In the genomic region with DNA sequence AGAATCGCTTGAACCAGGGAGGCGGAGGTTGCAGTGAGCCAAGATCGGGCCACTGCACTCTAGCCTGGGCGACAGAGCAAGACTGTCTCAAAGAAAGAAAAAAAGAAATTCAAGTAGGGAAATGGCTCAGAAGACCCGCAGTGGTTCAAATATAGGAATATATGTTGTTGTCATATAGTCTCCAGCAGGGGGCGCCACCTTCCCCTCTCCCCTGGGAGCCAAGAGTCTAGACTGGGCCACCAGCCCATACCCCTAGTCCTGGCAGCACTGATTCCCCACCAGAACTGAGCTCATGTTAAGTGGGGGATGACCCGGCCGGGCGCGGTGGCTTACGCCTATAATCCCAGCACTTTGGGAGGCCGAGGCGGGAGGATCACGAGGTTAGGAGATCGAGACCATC, we compare ENCODE assay signal across 8 cellular contexts. TPM values are rescaled to one million over a fixed set of nuclear protein-coding genes. Genes with fewer than 3 reads are reported as not detected.
DNase-seq lines count a peak whose midpoint lies in the region; ATAC-seq, FAIRE-seq and TF ChIP-seq lines count a peak whose summit lies in the region.
"Not testable (repeated sequence)": the region's sequence is repeated elsewhere in the genome, so short reads cannot be mapped to it uniquely, and the experiment has no call there.

No MANE protein-coding gene starts in this region.

- intact Hi-C loops in activated CD4-positive, alpha-beta memory T cell treated with anti-CD3 and anti-CD28 coated beads for 36 hours (cut with micrococcal nuclease) = loop anchor here (1.0 to 2.0 kb wide), 2 partner anchors 28 to 54 kb away; partner anchors contain the start of gene DHRS13
- intact Hi-C loops in GM12878 (cut with micrococcal nuclease; ENCODE audit: unreplicated experiment) = loop anchor here (1.0 kb wide), 1 partner anchor 55 kb away; the partner anchor contains the start of gene DHRS13
- intact Hi-C loops in heart left ventricle (cut with DNase I) = loop anchor here in 3 of 10 donors (10.0 kb wide), 2 partner anchors 46 to 84 kb away; partner anchors contain the start of gene FLOT2 (in 2 of the 3)
- intact Hi-C loops in posterior vena cava (cut with DNase I) = loop anchor here in 1 of 2 donors (10.0 kb wide), 1 partner anchor 84 kb away; no protein-coding TSS in a partner anchor

- peak overlapping the region in 1 of 4 donors; percentile 75 for H3K4me3 Mint-ChIP-seq in IgD-negative memory B cell
- H3K4me3 Mint-ChIP-seq in activated CD4-positive, alpha-beta memory T cell treated with anti-CD3 and anti-CD28 coated beads for 36 hours = not testable (repeated sequence)

- H3K4me2 ChIP-seq in GM12878 (ENCODE audit: control insufficient read depth, insufficient read depth) = not testable (repeated sequence)

- POLR2A ChIA-PET in RWPE1 (lab: Yijun Ruan, JAX; ENCODE audit: low non-redundant PET) = not testable (repeated sequence)
- POLR2A ChIA-PET in activated CD4-positive, alpha-beta memory T cell treated with anti-CD3 and anti-CD28 coated beads for 36 hours (lab: Charles Lee) = interaction anchor here (0.7 to 1.1 kb wide), 2 partner anchors 44 to 110 kb away, joined by 3 to 4 read pairs; no protein-coding TSS in a partner anchor
- POLR2A ChIA-PET in GM12878 (lab: Charles Lee) = interaction anchor here (1.3 kb wide), 1 partner anchor 9 kb away, joined by 3 read pairs; no protein-coding TSS in a partner anchor

- not testable (repeated sequence) for H3K4me1 Mint-ChIP-seq in IgD-negative memory B cell; activated CD4-positive, alpha-beta memory T cell treated with anti-CD3 and anti-CD28 coated beads for 36 hours (ENCODE audit: low read depth)

- not testable (repeated sequence) for H3K4me1 ChIP-seq in GM12878 (ENCODE audit: control insufficient read depth, insufficient read depth, low read length); heart left ventricle

- RAD21 ChIA-PET in GM12878 (lab: Charles Lee; ENCODE audit: unreplicated experiment) = interaction anchor here (0.7 to 3.3 kb wide), 7 partner anchors 48 to 122 kb away, joined by 3 to 16 read pairs (median 8); partner anchors contain the start of genes FLOT2 and TLCD1

- WGBS in GM12878 (ENCODE audit: insufficient coverage, insufficient replicate concordance, low lambda C conversion rate, missing lambda C conversion rate) = 76% methylated on average over 15 of the region's 15 CpGs
- 84 to 88% (median 87%) methylated on average over 15 of the region's 15 CpGs for WGBS in heart left ventricle, 4 donors

- peak; percentile 37 for TF ChIP-seq RAD21 in GM12878 (IDR thresholded peaks at IDR 0.05; ENCODE audit: insufficient read depth, low read depth, low read length)

- not testable (repeated sequence) for FAIRE-seq in GM12878 (lab: Jason Lieb, UNC)

- H3K27me3 Mint-ChIP-seq in IgD-negative memory B cell; activated CD4-positive, alpha-beta memory T cell treated with anti-CD3 and anti-CD28 coated beads for 36 hours: not testable (repeated sequence)

- H2AFZ ChIP-seq in GM12878 (ENCODE audit: control insufficient read depth, low read depth, low read length) = not testable (repeated sequence)

- not testable (repeated sequence) for H3K27me3 ChIP-seq in GM12878 (replicated peaks in 1 of 2; ENCODE audit: control insufficient read depth in 2 of 2, insufficient read depth in 2 of 2, low read length in 1 of 2); heart left ventricle

- not testable (repeated sequence) for BruUV-seq in GM12878 (replicated peaks; lab: Mats Ljungman, UMichigan)

- peak; percentile 39 for DNase-seq in DMS 273 (lab: John Stamatoyannopoulos, UW; ENCODE audit: unreplicated experiment)
- not testable (repeated sequence) for DNase-seq in RWPE1 (ENCODE audit: low spot score); GM12878 (ENCODE audit: low read depth, low spot score); heart left ventricle
- peak; percentile 77 for DNase-seq in activated CD4-positive, alpha-beta memory T cell treated with anti-CD3 and anti-CD28 coated beads for 36 hours
- peak; percentile 36 for DNase-seq in posterior vena cava (ENCODE audit: low spot score)
- peak; percentile 33 for DNase-seq in stimulated activated naive CD4-positive, alpha-beta T cell treated with Interleukin-2 at 50 U/mL for 16 hours (lab: John Stamatoyannopoulos, UW)

- H3K9me3 Mint-ChIP-seq in IgD-negative memory B cell; activated CD4-positive, alpha-beta memory T cell treated with anti-CD3 and anti-CD28 coated beads for 36 hours: not testable (repeated sequence)

- CTCF ChIA-PET in RWPE1 (lab: Yijun Ruan, JAX) (interaction anchor here (0.7 to 1.3 kb wide), 2 partner anchors 30 to 84 kb away, joined by 4 read pairs; no protein-coding TSS in a partner anchor), GM12878 (lab: Yijun Ruan, JAX) (interaction anchor here (0.5 to 3.7 kb wide), 30 partner anchors 10 to 105 kb away, joined by 3 to 57 read pairs (median 6); partner anchors contain the start of genes DHRS13, FLOT2 and PHF12)
- CTCF ChIA-PET in activated CD4-positive, alpha-beta memory T cell treated with anti-CD3 and anti-CD28 coated beads for 36 hours (lab: Charles Lee) = interaction anchor here (0.7 to 2.9 kb wide), 24 partner anchors 10 to 121 kb away, joined by 3 to 19 read pairs (median 4); partner anchors contain the start of genes DHRS13 and FLOT2

- ATAC-seq in GM12878 = peak; percentile 93
- peak in 1 of 4 donors; percentile 53 for ATAC-seq in heart left ventricle

- in situ Hi-C loops in GM12878 (cut with MboI) = not testable (repeated sequence)

- H3K27ac Mint-ChIP-seq in IgD-negative memory B cell = peak overlapping the region in 2 of 3 donors; percentile 5 to 13
- H3K27ac Mint-ChIP-seq in activated CD4-positive, alpha-beta memory T cell treated with anti-CD3 and anti-CD28 coated beads for 36 hours = not testable (repeated sequence)

- H3K27ac ChIP-seq in RWPE1; GM12878 (ENCODE audit: control insufficient read depth, insufficient read depth); heart left ventricle: not testable (repeated sequence)

- not testable (repeated sequence) for TF ChIP-seq EP300 in GM12878 (IDR thresholded peaks at IDR 0.05; ENCODE audit: borderline replicate concordance in 1 of 2, control insufficient read depth in 1 of 2, low read depth in 2 of 2, low read length in 2 of 2)

- not testable (repeated sequence) for H3K9ac ChIP-seq in GM12878 (ENCODE audit: control insufficient read depth, insufficient read depth, low read length)

- not testable (repeated sequence) for H3K36me3 ChIP-seq in GM12878 (ENCODE audit: control insufficient read depth in 2 of 2, insufficient read depth in 2 of 2, low read length in 1 of 2); heart left ventricle

- TF ChIP-seq CTCF in RWPE1 (conservative IDR thresholded peaks at IDR 0.05; ENCODE audit: low read depth) (peak; percentile 29), GM12878 (IDR thresholded peaks at IDR 0.05 in 2 of 3, conservative IDR thresholded peaks at IDR 0.05 in 1 of 3; ENCODE audit: control insufficient read depth in 2 of 3, extremely low read depth in 1 of 3, insufficient read depth in 1 of 3, low read depth in 3 of 3, low read length in 3 of 3) (peak; percentile 36 to 49 (median 40); a peak in 5 of 6 replicates), heart left ventricle (IDR thresholded peaks at IDR 0.05) (peak in 10 of 12 donors; percentile 7 to 57 (median 35))

- SMC1A ChIA-PET in GM12878 (lab: Charles Lee; ENCODE audit: uncharacterized antibody, unreplicated experiment) = interaction anchor here (0.9 to 2.9 kb wide), 10 partner anchors 23 to 104 kb away, joined by 3 to 12 read pairs (median 5); no protein-coding TSS in a partner anchor

- not testable (repeated sequence) for H3K9me3 ChIP-seq in GM12878 (replicated peaks; ENCODE audit: control insufficient read depth, insufficient read depth, low read length); heart left ventricle

- not testable (repeated sequence) for H3K79me2 ChIP-seq in GM12878 (ENCODE audit: control insufficient read depth, insufficient read depth, low read length)

- not testable (repeated sequence) for TF ChIP-seq POLR2A in GM12878 (IDR thresholded peaks at IDR 0.05; ENCODE audit: low read depth, low read length); heart left ventricle (IDR thresholded peaks at IDR 0.05)

- H4K20me1 ChIP-seq in GM12878 (ENCODE audit: control insufficient read depth, insufficient read depth) = not testable (repeated sequence)

- H3K4me3 ChIP-seq in GM12878, heart left ventricle: not testable (repeated sequence)

- not testable (repeated sequence) for H3K36me3 Mint-ChIP-seq in IgD-negative memory B cell; activated CD4-positive, alpha-beta memory T cell treated with anti-CD3 and anti-CD28 coated beads for 36 hours

RNA-seq across cellular contexts. Expression of gene FAM222B, which starts 6.1 kb away (rescaled TPM):
- polyA plus RNA-seq in IgD-negative memory B cell (17.1 TPM), GM12878 (2011; rRNA removed) (2.9 and 4.1 TPM in 2 replicates), GM12878 (2014; fragmentation: Illumina TruSeq; extraction: Trizol) (12.4 and 14.2 TPM in 2 replicates), GM12878 (2014; fragmentation: Nextera tagmentation; extraction: Ambion mirVana) (1 to 10 TPM; 2.8 to 2.9 TPM), GM12878 (2014; rRNA removed) (6.4 and 9.7 TPM in 2 replicates), GM12878 (2016; fragmentation: Nextera tagmentation; extraction: Ambion mirVana) (10 to 100 TPM; 14.0 to 14.7 TPM), heart left ventricle (10 to 100 TPM in 1 of 2 donors, 1 to 10 TPM in 1; 9.2 to 28.1 TPM)
- total RNA-seq in activated CD4-positive, alpha-beta memory T cell treated with anti-CD3 and anti-CD28 coated beads for 36 hours = 10 to 100 TPM; 18.6 to 21.5 TPM
- total RNA-seq in GM12878 (2013; cell fraction: nucleolus; rRNA removed) = 35.8 and 38.5 TPM in 2 replicates
- total RNA-seq in GM12878 (2014; rRNA removed) (5.7 and 6.4 TPM in 2 replicates), GM12878 (2014; rRNA removed; fragmentation: Illumina TruSeq; extraction: Trizol) (3.3 and 3.6 TPM in 2 replicates), GM12878 (2021) (18.3 and 18.5 TPM in 2 replicates), heart left ventricle (10 to 100 TPM; 14.4 to 33.2 (median 16.7) TPM), posterior vena cava (10 to 100 TPM; 13.8 to 19.2 TPM)
- polyA plus RNA-seq in GM12878 (2011; ENCODE audit: low read depth) = 5.8 TPM
- 7.3 and 11.1 TPM in 2 replicates for polyA plus RNA-seq in GM12878 (2011; cell fraction: cytosol; rRNA removed)
- 9.1 and 11.8 TPM in 2 replicates for polyA plus RNA-seq in GM12878 (2011; cell fraction: nucleus; rRNA removed)
- polyA plus RNA-seq in GM12878 (2012) = 6.6 and 7.9 TPM in 2 replicates
- 15.1 and 16.6 TPM in 2 replicates for polyA minus RNA-seq in GM12878 (2011; rRNA and poly(A)+ RNA removed)
- polyA minus RNA-seq in GM12878 (2011; cell fraction: cytosol; rRNA and poly(A)+ RNA removed) = 8.9 and 10.6 TPM in 2 replicates
- polyA minus RNA-seq in GM12878 (2011; cell fraction: nucleus; rRNA and poly(A)+ RNA removed) = 6.8 and 12.4 TPM in 2 replicates

RNA-seq across cellular contexts. Expression of gene ERAL1, which starts 6.1 kb away (rescaled TPM):
- polyA plus RNA-seq in IgD-negative memory B cell = 45.8 TPM
- 10 to 100 TPM; 43.0 to 48.5 TPM for total RNA-seq in activated CD4-positive, alpha-beta memory T cell treated with anti-CD3 and anti-CD28 coated beads for 36 hours
- 24.0 and 26.2 TPM in 2 replicates for total RNA-seq in GM12878 (2013; cell fraction: nucleolus; rRNA removed)
- 57.1 and 61.2 TPM in 2 replicates for total RNA-seq in GM12878 (2014; rRNA removed)
- 24.6 and 27.7 TPM in 2 replicates for total RNA-seq in GM12878 (2014; rRNA removed; fragmentation: Illumina TruSeq; extraction: Trizol)
- 66.7 and 67.8 TPM in 2 replicates for total RNA-seq in GM12878 (2021)
- 45.6 TPM for polyA plus RNA-seq in GM12878 (2011; ENCODE audit: low read depth)
- 60.2 and 104 TPM in 2 replicates for polyA plus RNA-seq in GM12878 (2011; rRNA removed)
- 159 TPM in 2 replicates for polyA plus RNA-seq in GM12878 (2011; cell fraction: cytosol; rRNA removed)
- 102 and 131 TPM in 2 replicates for polyA plus RNA-seq in GM12878 (2011; cell fraction: nucleus; rRNA removed)
- polyA plus RNA-seq in GM12878 (2012) = 40.8 and 41.4 TPM in 2 replicates
- 96.5 and 101 TPM in 2 replicates for polyA plus RNA-seq in GM12878 (2014; fragmentation: Illumina TruSeq; extraction: Trizol)
- polyA plus RNA-seq in GM12878 (2014; fragmentation: Nextera tagmentation; extraction: Ambion mirVana) = 100 to 1,000 TPM; 165 to 175 TPM
- 99.5 and 103 TPM in 2 replicates for polyA plus RNA-seq in GM12878 (2014; rRNA removed)
- polyA plus RNA-seq in GM12878 (2016; fragmentation: Nextera tagmentation; extraction: Ambion mirVana) = 100 to 1,000 TPM; 114 to 132 TPM
- 89.3 and 130 TPM in 2 replicates for polyA minus RNA-seq in GM12878 (2011; rRNA and poly(A)+ RNA removed)
- polyA minus RNA-seq in GM12878 (2011; cell fraction: cytosol; rRNA and poly(A)+ RNA removed) = 30.7 and 43.2 TPM in 2 replicates
- 39.7 and 43.2 TPM in 2 replicates for polyA minus RNA-seq in GM12878 (2011; cell fraction: nucleus; rRNA and poly(A)+ RNA removed)
- total RNA-seq in heart left ventricle = 10 to 100 TPM; 28.0 to 78.2 (median 41.1) TPM
- polyA plus RNA-seq in heart left ventricle = 10 to 100 TPM; 35.5 to 63.9 TPM
- 10 to 100 TPM; 22.6 to 24.4 TPM for total RNA-seq in posterior vena cava

RNA-seq across cellular contexts. Expression of gene FLOT2, which starts 48.9 kb away (rescaled TPM):
- polyA plus RNA-seq in IgD-negative memory B cell (400 TPM), GM12878 (2011; rRNA removed) (90.1 and 150 TPM in 2 replicates), GM12878 (2014; fragmentation: Illumina TruSeq; extraction: Trizol) (75.3 and 147 TPM in 2 replicates), GM12878 (2014; fragmentation: Nextera tagmentation; extraction: Ambion mirVana) (100 to 1,000 TPM in 1 of 2 experiments, 10 to 100 TPM in 1; 56.8 to 121 TPM), GM12878 (2014; rRNA removed) (150 and 154 TPM in 2 replicates), GM12878 (2016; fragmentation: Nextera tagmentation; extraction: Ambion mirVana) (100 to 1,000 TPM; 237 to 251 TPM), heart left ventricle (10 to 100 TPM; 52.7 to 68.5 TPM)
- total RNA-seq in activated CD4-positive, alpha-beta memory T cell treated with anti-CD3 and anti-CD28 coated beads for 36 hours = 100 to 1,000 TPM; 110 to 118 TPM
- total RNA-seq in GM12878 (2013; cell fraction: nucleolus; rRNA removed) = 29.2 and 39.1 TPM in 2 replicates
- total RNA-seq in GM12878 (2014; rRNA removed) (79.0 and 79.6 TPM in 2 replicates), GM12878 (2014; rRNA removed; fragmentation: Illumina TruSeq; extraction: Trizol) (72.0 and 72.5 TPM in 2 replicates), GM12878 (2021) (291 and 302 TPM in 2 replicates), heart left ventricle (100 to 1,000 TPM in 3 of 9 donors, 10 to 100 TPM in 6; 81.1 to 139 (median 95.2) TPM), posterior vena cava (100 to 1,000 TPM in 1 of 2 donors, 10 to 100 TPM in 1; 99.0 to 101 TPM)
- polyA plus RNA-seq in GM12878 (2011; ENCODE audit: low read depth) = 30.4 TPM
- polyA plus RNA-seq in GM12878 (2011; cell fraction: cytosol; rRNA removed) = 162 and 176 TPM in 2 replicates
- polyA plus RNA-seq in GM12878 (2011; cell fraction: nucleus; rRNA removed) = 153 and 169 TPM in 2 replicates
- 59.9 and 65.4 TPM in 2 replicates for polyA plus RNA-seq in GM12878 (2012)
- polyA minus RNA-seq in GM12878 (2011; rRNA and poly(A)+ RNA removed) = 172 and 176 TPM in 2 replicates
- 71.6 and 96.9 TPM in 2 replicates for polyA minus RNA-seq in GM12878 (2011; cell fraction: cytosol; rRNA and poly(A)+ RNA removed)
- 19.0 and 28.4 TPM in 2 replicates for polyA minus RNA-seq in GM12878 (2011; cell fraction: nucleus; rRNA and poly(A)+ RNA removed)

RNA-seq across cellular contexts. Expression of gene DHRS13, which starts 54.2 kb away (rescaled TPM):
- polyA plus RNA-seq in IgD-negative memory B cell (17.1 TPM), GM12878 (2011; rRNA removed) (50.6 and 55.2 TPM in 2 replicates), GM12878 (2014; fragmentation: Illumina TruSeq; extraction: Trizol) (17.7 and 19.6 TPM in 2 replicates), GM12878 (2014; fragmentation: Nextera tagmentation; extraction: Ambion mirVana) (under 1 TPM in 1 of 2 experiments, not detected in 1; 0.18 TPM), GM12878 (2014; rRNA removed) (37.7 and 38.8 TPM in 2 replicates), GM12878 (2016; fragmentation: Nextera tagmentation; extraction: Ambion mirVana) (10 to 100 TPM; 28.7 to 35.5 TPM), heart left ventricle (1 to 10 TPM; 3.6 to 6.3 TPM)
- total RNA-seq in activated CD4-positive, alpha-beta memory T cell treated with anti-CD3 and anti-CD28 coated beads for 36 hours = 10 to 100 TPM; 18.0 to 20.6 TPM
- 66.0 and 68.2 TPM in 2 replicates for total RNA-seq in GM12878 (2013; cell fraction: nucleolus; rRNA removed)
- total RNA-seq in GM12878 (2014; rRNA removed) (35.3 and 37.1 TPM in 2 replicates), GM12878 (2014; rRNA removed; fragmentation: Illumina TruSeq; extraction: Trizol) (23.7 and 24.2 TPM in 2 replicates), GM12878 (2021) (27.6 and 31.3 TPM in 2 replicates), heart left ventricle (1 to 10 TPM; 2.2 to 4.8 (median 2.6) TPM), posterior vena cava (1 to 10 TPM; 3.7 to 4.0 TPM)
- polyA plus RNA-seq in GM12878 (2011; ENCODE audit: low read depth) = 3.0 TPM
- polyA plus RNA-seq in GM12878 (2011; cell fraction: cytosol; rRNA removed) = 70.4 and 81.7 TPM in 2 replicates
- 47.5 and 49.0 TPM in 2 replicates for polyA plus RNA-seq in GM12878 (2011; cell fraction: nucleus; rRNA removed)
- 7.6 and 12.3 TPM in 2 replicates for polyA plus RNA-seq in GM12878 (2012)
- 39.0 and 44.2 TPM in 2 replicates for polyA minus RNA-seq in GM12878 (2011; rRNA and poly(A)+ RNA removed)
- polyA minus RNA-seq in GM12878 (2011; cell fraction: cytosol; rRNA and poly(A)+ RNA removed) = 14.3 and 16.6 TPM in 2 replicates
- polyA minus RNA-seq in GM12878 (2011; cell fraction: nucleus; rRNA and poly(A)+ RNA removed) = 16.2 and 21.1 TPM in 2 replicates
